In genomic region chr11:16895306-16895705, GRCh38 we compare ENCODE assay signal across 19 cellular contexts.
DNase-seq lines count a peak whose midpoint lies in the region; ATAC-seq and TF ChIP-seq lines count a peak whose summit lies in the region.
"Had no signal": no experiment of that assay in that cellular context is flagged by ENCODE, and none has a peak within 500 bp of the region (broad histone marks: within the 10 kb centered on the region; RNA-seq: fewer than 3 reads in every experiment).

No MANE protein-coding gene starts in this region.

- H3K9me3 Mint-ChIP-seq in nephron progenitor cell = peaks cover 1% of the 10 kb centered on the region
- H3K9me3 Mint-ChIP-seq: activated naive CD4-positive, alpha-beta T cell treated with anti-CD3 and anti-CD28 coated beads, Interleukin-2, amount 50 U/mL, for 24 hours; stimulated activated naive CD8-positive, alpha-beta T cell treated with anti-CD3 and anti-CD28 coated beads, Interleukin-15, Interleukin-2, amounts not matched to agents 100 ng/mL and 50 ng/mL, for 24 hours had no signal

- no peak for TF ChIP-seq CTCF in nephron progenitor cell (IDR thresholded peaks at IDR 0.05)

- peaks cover 67% of the 10 kb centered on the region for H3K27me3 Mint-ChIP-seq in nephron progenitor cell (ENCODE audit: low read depth, poor library complexity)
- H3K27me3 Mint-ChIP-seq: activated naive CD4-positive, alpha-beta T cell treated with anti-CD3 and anti-CD28 coated beads, Interleukin-2, amount 50 U/mL, for 24 hours had no signal

- peaks cover 28% of the 10 kb centered on the region for H3K4me1 Mint-ChIP-seq in nephron progenitor cell

- H3K4me3 Mint-ChIP-seq in nephron progenitor cell = no peak overlapping the region
- H3K4me3 Mint-ChIP-seq: activated naive CD4-positive, alpha-beta T cell treated with anti-CD3 and anti-CD28 coated beads, Interleukin-2, amount 50 U/mL, for 24 hours; stimulated activated naive CD8-positive, alpha-beta T cell treated with anti-CD3 and anti-CD28 coated beads, Interleukin-15, Interleukin-2, amounts not matched to agents 100 ng/mL and 50 ng/mL, for 24 hours had no signal

- H3K27ac Mint-ChIP-seq in nephron progenitor cell = no peak overlapping the region
- H3K27ac Mint-ChIP-seq: activated naive CD4-positive, alpha-beta T cell treated with anti-CD3 and anti-CD28 coated beads, Interleukin-2, amount 50 U/mL, for 24 hours; stimulated activated naive CD8-positive, alpha-beta T cell treated with anti-CD3 and anti-CD28 coated beads, Interleukin-15, Interleukin-2, amounts not matched to agents 100 ng/mL and 50 ng/mL, for 24 hours had no signal

- no peaks in the 10 kb centered on the region for H3K36me3 Mint-ChIP-seq in nephron progenitor cell (ENCODE audit: low read depth)
- H3K36me3 Mint-ChIP-seq: activated naive CD4-positive, alpha-beta T cell treated with anti-CD3 and anti-CD28 coated beads, Interleukin-2, amount 50 U/mL, for 24 hours had no signal

- intact Hi-C loops in left colon (cut with DNase I, micrococcal nuclease) = no loop called here

- ATAC-seq in left colon = no peak
- ATAC-seq: gastrocnemius medialis, right lobe of liver had no signal

- peak; percentile 44 for DNase-seq in AG08395 (ENCODE audit: low spot score)
- peak; percentile 19 for DNase-seq in EL
- peak; percentile 55 for DNase-seq in amniotic epithelial cell (ENCODE audit: low read depth)
- DNase-seq in kidney tubule cell (ENCODE audit: low spot score) = peak; percentile 99
- DNase-seq in Kasumi-1 (lab: John Stamatoyannopoulos, UW) = no peak
- DNase-seq in left colon = no peak
- DNase-seq in nephron progenitor cell = no peak
- DNase-seq in COLO668 (lab: John Stamatoyannopoulos, UW; ENCODE audit: unreplicated experiment) = no peak
- DNase-seq: activated CD4-positive, alpha-beta T cell treated with anti-CD3 and anti-CD28 coated beads, Interleukin-2, amount 50 U/mL, for 4 hours; gastrocnemius medialis; left ventricle myocardium inferior; NCI-H1694 treated with DMSO at 0.1 percent for 48 hours; NCI-H526; occipital lobe; right lobe of liver; SHP77 treated with DMSO at 0.1 percent for 48 hours; T-helper 1 cell had no signal

Comparison
In these comparisons a context has a peak if more than half of its experiments do, and no peak if none do; other contexts are left out.
1. DNase-seq: peak in AG08395 (single experiment), EL (single experiment), amniotic epithelial cell (single experiment) and kidney tubule cell (single experiment); none in Kasumi-1 (0 of 2), left colon (0 of 2), nephron progenitor cell (single experiment) and COLO668 (single experiment).